Comparison of ENCODE assay signal across 24 cellular contexts in the genomic region with DNA sequence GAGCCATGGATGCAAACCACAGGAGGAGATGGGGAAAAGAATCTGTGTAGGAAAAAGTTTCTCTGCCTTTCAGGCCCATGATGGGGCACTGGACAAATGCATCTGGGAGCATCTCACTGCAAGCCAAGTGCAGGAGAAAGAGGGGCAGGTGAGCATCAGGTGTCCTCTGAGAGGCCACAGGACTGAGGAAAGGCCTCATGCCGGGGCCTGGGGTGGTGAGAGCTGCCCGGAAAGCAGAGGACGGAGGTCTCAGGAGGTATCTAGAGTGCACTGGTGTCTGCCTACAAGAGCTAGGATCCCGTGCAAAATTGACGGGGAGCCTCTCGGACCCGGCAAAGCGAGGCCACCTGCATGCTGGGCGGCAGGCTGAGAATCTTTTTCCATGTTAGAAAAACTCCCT.
"Had no signal": no experiment of that assay in that cellular context is flagged by ENCODE, and none has a peak within 500 bp of the region (broad histone marks: within the 10 kb centered on the region; RNA-seq: fewer than 3 reads in every experiment).

No MANE protein-coding gene starts in this region.

- H3K9ac ChIP-seq: KMS-11 had no signal

- H3K27ac ChIP-seq: HL-60, KMS-11, SJSA1, SK-N-MC had no signal

- DNase-seq: Kasumi-1, MM.1S, NCI-H1092 treated with DMSO at 0.1 percent for 48 hours, NCI-H1436, NCI-H187, NCI-H2029, NCI-H2081 treated with DMSO at 0.1 percent for 48 hours, NCI-H2171, NCI-H226, NCI-H446, NCI-H510A, NCI-H524 treated with DMSO at 0.1 percent for 48 hours, NCI-H69, NCI-H774, Right ventricle myocardium superior, RPMI8226, SIG-M5 had no signal

- ATAC-seq: K562 had no signal

- FAIRE-seq: HTR-8/SVneo, K562, RCC 7860 had no signal

- H3K4me2 ChIP-seq: KMS-11 had no signal

- H3K4me3 ChIP-seq: K562, SJSA1, SK-N-MC had no signal

- H3K4me1 ChIP-seq: SJSA1 had no signal

- H3K9me3 ChIP-seq: SJSA1 had no signal

- H3K36me3 ChIP-seq: SJSA1 had no signal
